27 cellular contexts compared by ENCODE assay signal in genomic region chrX:123477673-123478072, GRCh38.
"Had no signal": no experiment of that assay in that cellular context is flagged by ENCODE, and none has a peak within 500 bp of the region (broad histone marks: within the 10 kb centered on the region; RNA-seq: fewer than 3 reads in every experiment).

No MANE protein-coding gene starts in this region.

- H3K27me3 ChIP-seq: breast epithelium, gastrocnemius medialis, neural progenitor cell, right atrium auricular region, uterus had no signal

- H3K9me3 ChIP-seq: breast epithelium, gastrocnemius medialis, left ventricle myocardium inferior, psoas muscle, right atrium auricular region, uterus had no signal

- H3K4me1 ChIP-seq: breast epithelium, gastrocnemius medialis, parathyroid adenoma, psoas muscle, right atrium auricular region, uterus had no signal

- H2AFZ ChIP-seq: neural progenitor cell, parathyroid adenoma had no signal

- H3K79me2 ChIP-seq: parathyroid adenoma had no signal

- H3K9me3 Mint-ChIP-seq: activated B cell treated with CpG ODN at 0.5 μM for 24 hours; activated CD8-positive, alpha-beta T cell treated with anti-CD3 and anti-CD28 coated beads for 36 hours; activated T-cell treated with anti-CD3 and anti-CD28 coated beads, Interleukin-2, amount 50 U/mL, for 4 hours; activated T-helper 17 cell treated with anti-CD3 and anti-CD28 coated beads, Interleukin-2, amount 50 U/mL, for 72 hours; natural killer cell; neural progenitor cell; stimulated activated effector memory CD8-positive, alpha-beta T cell treated with anti-CD3 and anti-CD28 coated beads, Interleukin-12 subunit alpha, Interleukin-12 subunit beta, amount 100 ng/mL, for 72 hours; stimulated activated naive CD8-positive, alpha-beta T cell treated with anti-CD3 and anti-CD28 coated beads, Interleukin-15, Interleukin-2, amounts not matched to agents 100 ng/mL and 50 ng/mL, for 24 hours; type B pancreatic cell had no signal

- H3K4me3 Mint-ChIP-seq: activated B cell treated with CpG ODN at 0.5 μM for 24 hours; activated CD8-positive, alpha-beta T cell treated with anti-CD3 and anti-CD28 coated beads for 36 hours; activated T-cell treated with anti-CD3 and anti-CD28 coated beads, Interleukin-2, amount 50 U/mL, for 4 hours; activated T-helper 17 cell treated with anti-CD3 and anti-CD28 coated beads, Interleukin-2, amount 50 U/mL, for 72 hours; natural killer cell; neural progenitor cell; stimulated activated effector memory CD8-positive, alpha-beta T cell treated with anti-CD3 and anti-CD28 coated beads, Interleukin-12 subunit alpha, Interleukin-12 subunit beta, amount 100 ng/mL, for 72 hours; stimulated activated naive CD8-positive, alpha-beta T cell treated with anti-CD3 and anti-CD28 coated beads, Interleukin-15, Interleukin-2, amounts not matched to agents 100 ng/mL and 50 ng/mL, for 24 hours; type B pancreatic cell had no signal

- H3K27ac ChIP-seq: breast epithelium, gastrocnemius medialis, left ventricle myocardium inferior, neural progenitor cell, parathyroid adenoma, psoas muscle, right atrium auricular region had no signal

- H3K36me3 ChIP-seq: breast epithelium, gastrocnemius medialis, left ventricle myocardium inferior, neural progenitor cell, right atrium auricular region, uterus had no signal

- H3K4me3 ChIP-seq: breast epithelium, gastrocnemius medialis, left ventricle myocardium inferior, lung, neural progenitor cell, psoas muscle, right atrium auricular region, uterus had no signal

- H3K4me2 ChIP-seq: neural progenitor cell had no signal

- H3K27me3 Mint-ChIP-seq: activated B cell treated with CpG ODN at 0.5 μM for 24 hours; activated CD8-positive, alpha-beta T cell treated with anti-CD3 and anti-CD28 coated beads for 36 hours; activated T-helper 17 cell treated with anti-CD3 and anti-CD28 coated beads, Interleukin-2, amount 50 U/mL, for 72 hours; stimulated activated naive CD8-positive, alpha-beta T cell treated with anti-CD3 and anti-CD28 coated beads, Interleukin-15, Interleukin-2, amounts not matched to agents 100 ng/mL and 50 ng/mL, for 24 hours; type B pancreatic cell had no signal

- H3K27ac Mint-ChIP-seq: activated B cell treated with CpG ODN at 0.5 μM for 24 hours; activated CD8-positive, alpha-beta T cell treated with anti-CD3 and anti-CD28 coated beads for 36 hours; activated T-helper 17 cell treated with anti-CD3 and anti-CD28 coated beads, Interleukin-2, amount 50 U/mL, for 72 hours; natural killer cell; neural progenitor cell; stimulated activated effector memory CD8-positive, alpha-beta T cell treated with anti-CD3 and anti-CD28 coated beads, Interleukin-12 subunit alpha, Interleukin-12 subunit beta, amount 100 ng/mL, for 72 hours; stimulated activated naive CD8-positive, alpha-beta T cell treated with anti-CD3 and anti-CD28 coated beads, Interleukin-15, Interleukin-2, amounts not matched to agents 100 ng/mL and 50 ng/mL, for 24 hours; type B pancreatic cell had no signal

- H3K4me1 Mint-ChIP-seq: activated B cell treated with CpG ODN at 0.5 μM for 24 hours; activated T-helper 17 cell treated with anti-CD3 and anti-CD28 coated beads, Interleukin-2, amount 50 U/mL, for 72 hours; natural killer cell; stimulated activated effector memory CD8-positive, alpha-beta T cell treated with anti-CD3 and anti-CD28 coated beads, Interleukin-12 subunit alpha, Interleukin-12 subunit beta, amount 100 ng/mL, for 72 hours had no signal

- H3K9ac ChIP-seq: neural progenitor cell, parathyroid adenoma had no signal

- H3K36me3 Mint-ChIP-seq: natural killer cell; neural progenitor cell; stimulated activated effector memory CD8-positive, alpha-beta T cell treated with anti-CD3 and anti-CD28 coated beads, Interleukin-12 subunit alpha, Interleukin-12 subunit beta, amount 100 ng/mL, for 72 hours; type B pancreatic cell had no signal

- ATAC-seq: activated CD8-positive, alpha-beta T cell treated with anti-CD3 and anti-CD28 coated beads for 36 hours; activated T-cell treated with anti-CD3 and anti-CD28 coated beads, Interleukin-2, amount 50 U/mL, for 4 hours; activated T-helper 17 cell treated with anti-CD3 and anti-CD28 coated beads, Interleukin-2, amount 50 U/mL, for 72 hours; gastrocnemius medialis; natural killer cell; psoas muscle; stimulated activated effector memory CD8-positive, alpha-beta T cell treated with anti-CD3 and anti-CD28 coated beads, Interleukin-12 subunit alpha, Interleukin-12 subunit beta, amount 100 ng/mL, for 72 hours had no signal

- DNase-seq: activated B cell treated with CpG ODN at 0.5 μM for 24 hours; activated CD4-positive, alpha-beta T cell treated with anti-CD3 and anti-CD28 coated beads, Interleukin-2, amount 50 U/mL, for 1 hour; activated CD8-positive, alpha-beta T cell treated with anti-CD3 and anti-CD28 coated beads for 36 hours; activated gamma-delta T cell treated with Interleukin-2 at 50 U/mL for 16 hours; activated naive CD4-positive, alpha-beta T cell treated with anti-CD3 and anti-CD28 coated beads, Interleukin-2, amount 50 U/mL, for 16 hours; activated T-cell treated with anti-CD3 and anti-CD28 coated beads, Interleukin-2, amount 50 U/mL, for 4 hours; amniotic stem cell; effector CD8-positive, alpha-beta T cell; gastrocnemius medialis; glutamatergic neuron; left ventricle myocardium inferior; mesendoderm; natural killer cell; occipital lobe; psoas muscle; stimulated activated CD4-positive, alpha-beta T cell treated with anti-CD3 and anti-CD28 coated beads, Interleukin-12 subunit alpha, Interleukin-12 subunit beta, amount 100 ng/mL, for 4 hours; stimulated activated CD4-positive, alpha-beta T cell treated with anti-CD3 and anti-CD28 coated beads, Interleukin-4, amount 100 ng/mL, for 1 hour; uterus had no signal
